In genomic region chr20:16846011-16846410, GRCh38 we compare ENCODE assay signal across 22 cellular contexts.
DNase-seq lines count a peak whose midpoint lies in the region; ATAC-seq lines count a peak whose summit lies in the region.
"Had no signal": no experiment of that assay in that cellular context is flagged by ENCODE, and none has a peak within 500 bp of the region (broad histone marks: within the 10 kb centered on the region; RNA-seq: fewer than 3 reads in every experiment).

No MANE protein-coding gene starts in this region.

- H3K4me3 ChIP-seq in mesodermal cell (ENCODE audit: extremely low read depth, insufficient read depth, low read length, poor library complexity, severe bottlenecking) = no peak overlapping the region
- H3K4me3 ChIP-seq: skin epidermis had no signal

- no peaks in the 10 kb centered on the region for H3K4me1 ChIP-seq in mesodermal cell (ENCODE audit: control insufficient read depth, insufficient read depth, low read length, poor library complexity, severe bottlenecking)

- DNase-seq in AG08395 (ENCODE audit: low spot score) (peak; percentile 67), HK-2 (ENCODE audit: unreplicated experiment) (peak; percentile 15), epidermal melanocyte (ENCODE audit: insufficient read length, low spot score) (peak; percentile 71), SKM-1 (lab: John Stamatoyannopoulos, UW; ENCODE audit: unreplicated experiment) (no peak)
- DNase-seq: activated CD4-positive, alpha-beta T cell treated with anti-CD3 and anti-CD28 coated beads, Interleukin-2, amount 50 U/mL, for 1 hour; activated naive CD4-positive, alpha-beta T cell treated with anti-CD3 and anti-CD28 coated beads, Interleukin-2, amount 50 U/mL, for 16 hours; cortex of kidney; endodermal cell; head of caudate nucleus; HFFc6; Karpas-422; mammary epithelial cell; NCI-H2029 treated with DMSO at 0.1 percent for 48 hours; NCI-H345; NCI-H748 treated with DMSO at 0.1 percent for 48 hours; substantia nigra; T1000 had no signal

- no peaks in the 10 kb centered on the region for H3K9me3 ChIP-seq in mesodermal cell (ENCODE audit: control insufficient read depth, low read length)

- peak overlapping the region; percentile 62 for H3K27ac ChIP-seq in mesodermal cell (ENCODE audit: low read depth, low read length, severe bottlenecking)
- H3K27ac ChIP-seq: skin epidermis had no signal

- no CpG with 5 or more reads among the region's 1 CpG for WGBS in mesodermal cell (ENCODE audit: insufficient coverage in 2 of 2), 2 experiments

- no peaks in the 10 kb centered on the region for H3K36me3 ChIP-seq in mesodermal cell (ENCODE audit: control insufficient read depth, insufficient read depth, low read length)

- ATAC-seq in GM19324 (IDR thresholded peaks at IDR 0.05; ENCODE audit: low FRiP score, unreplicated experiment) (no peak), GM21423 (IDR thresholded peaks at IDR 0.05; ENCODE audit: unreplicated experiment) (no peak), GM21515 (IDR thresholded peaks at IDR 0.05; ENCODE audit: unreplicated experiment) (no peak)
